In genomic region chr12:118060301-118061010, GRCh38 we compare ENCODE assay signal across 8 cellular contexts. TPM values are rescaled to one million over a fixed set of nuclear protein-coding genes. Genes with fewer than 3 reads are reported as not detected.
DNase-seq lines count a peak whose midpoint lies in the region; ATAC-seq, FAIRE-seq and TF ChIP-seq lines count a peak whose summit lies in the region.

No MANE protein-coding gene starts in this region.

- POLR2A ChIA-PET in RWPE1 (lab: Yijun Ruan, JAX; ENCODE audit: low non-redundant PET) = no interaction called here
- POLR2A ChIA-PET in GM12878 (lab: Charles Lee) = interaction anchor here (1.3 kb wide), 1 partner anchor 16 kb away, joined by 3 read pairs; no protein-coding TSS in a partner anchor

- H3K4me1 ChIP-seq in GM12878 (ENCODE audit: control insufficient read depth, insufficient read depth, low read length) = peaks cover 13% of the 10 kb centered on the region

- SMC1A ChIA-PET in GM12878 (lab: Charles Lee; ENCODE audit: uncharacterized antibody, unreplicated experiment) = interaction anchor here (1.0 to 4.6 kb wide), 3 partner anchors 12 to 186 kb away, joined by 3 to 28 read pairs (median 3); no protein-coding TSS in a partner anchor

- TF ChIP-seq POLR2A in GM12878 (IDR thresholded peaks at IDR 0.05; ENCODE audit: low read depth, low read length) = no peak

- no peak for TF ChIP-seq EP300 in GM12878 (IDR thresholded peaks at IDR 0.05; ENCODE audit: borderline replicate concordance in 1 of 2, control insufficient read depth in 1 of 2, low read depth in 2 of 2, low read length in 2 of 2)

- in situ Hi-C loops in GM12878 (cut with MboI) = no loop called here

- H3K36me3 ChIP-seq in GM12878 (ENCODE audit: control insufficient read depth in 2 of 2, insufficient read depth in 2 of 2, low read length in 1 of 2) = no peaks in the 10 kb centered on the region

- CTCF ChIA-PET in RWPE1 (lab: Yijun Ruan, JAX) (interaction anchor here (0.6 kb wide), 1 partner anchor 184 kb away, joined by 3 read pairs; no protein-coding TSS in a partner anchor), GM12878 (lab: Yijun Ruan, JAX) (interaction anchor here (0.8 to 2.0 kb wide), 9 partner anchors 13 to 316 kb away, joined by 3 to 6 read pairs (median 4); partner anchors contain the start of gene SUDS3)

- H3K9me3 ChIP-seq in GM12878 (replicated peaks; ENCODE audit: control insufficient read depth, insufficient read depth, low read length) = no peaks in the 10 kb centered on the region

- intact Hi-C loops in GM12878 (cut with micrococcal nuclease; ENCODE audit: unreplicated experiment) (loop anchor here (2.0 kb wide), 1 partner anchor 316 kb away; the partner anchor contains the start of gene SUDS3), sciatic nerve (cut with DNase I) (no loop called here)

- BruUV-seq in GM12878 (replicated peaks; lab: Mats Ljungman, UMichigan) = TSS peak; percentile 66

- H3K4me2 ChIP-seq in GM12878 (ENCODE audit: control insufficient read depth, insufficient read depth) = peak overlapping the region; percentile 36

- under 1% methylated on average over 9 of the region's 46 CpGs for WGBS in GM12878 (ENCODE audit: insufficient coverage, insufficient replicate concordance, low lambda C conversion rate, missing lambda C conversion rate)

- H3K79me2 ChIP-seq in GM12878 (ENCODE audit: control insufficient read depth, insufficient read depth, low read length) = peaks cover 32% of the 10 kb centered on the region

- RAD21 ChIA-PET in GM12878 (lab: Charles Lee; ENCODE audit: unreplicated experiment) = interaction anchor here (0.6 to 1.7 kb wide), 8 partner anchors 12 to 352 kb away, joined by 3 to 7 read pairs (median 4); no protein-coding TSS in a partner anchor

- no peak for TF ChIP-seq CTCF in RWPE1 (conservative IDR thresholded peaks at IDR 0.05; ENCODE audit: low read depth)
- no peak for TF ChIP-seq CTCF in GM12878 (IDR thresholded peaks at IDR 0.05 in 2 of 3, conservative IDR thresholded peaks at IDR 0.05 in 1 of 3; ENCODE audit: control insufficient read depth in 2 of 3, extremely low read depth in 1 of 3, insufficient read depth in 1 of 3, low read depth in 3 of 3, low read length in 3 of 3)

- H4K20me1 ChIP-seq in GM12878 (ENCODE audit: control insufficient read depth, insufficient read depth) = no peaks in the 10 kb centered on the region

- DNase-seq in Daoy (ENCODE audit: low read depth) (peak; percentile 63), RWPE1 (ENCODE audit: low spot score) (peak; percentile 41), GM12878 (ENCODE audit: low read depth, low spot score) (no peak), sciatic nerve (ENCODE audit: low spot score) (peak; percentile 82), NCI-H1436 (lab: John Stamatoyannopoulos, UW) (no peak)

- peak overlapping the region; percentile 93 for H3K27ac ChIP-seq in RWPE1
- peak overlapping the region; percentile 66 for H3K27ac ChIP-seq in GM12878 (ENCODE audit: control insufficient read depth, insufficient read depth)

- FAIRE-seq in GM12878 (lab: Jason Lieb, UNC) = no peak

- TF ChIP-seq RAD21 in GM12878 (IDR thresholded peaks at IDR 0.05; ENCODE audit: insufficient read depth, low read depth, low read length) = no peak

- peak overlapping the region; percentile 79 for H3K9ac ChIP-seq in GM12878 (ENCODE audit: control insufficient read depth, insufficient read depth, low read length)

- H2AFZ ChIP-seq in GM12878 (ENCODE audit: control insufficient read depth, low read depth, low read length) = peak overlapping the region; percentile 2; the same call in 1 of the 2 replicates

- H3K27me3 ChIP-seq in GM12878 (replicated peaks in 1 of 2; ENCODE audit: control insufficient read depth in 2 of 2, insufficient read depth in 2 of 2, low read length in 1 of 2) = no peaks in the 10 kb centered on the region

- peak overlapping the region; percentile 90 for H3K4me3 ChIP-seq in GM12878
- peak overlapping the region; percentile 67 for H3K4me3 ChIP-seq in iPS-11a (ENCODE audit: low read depth, low read length)

- peak; percentile 38 for ATAC-seq in HG02588 (IDR thresholded peaks at IDR 0.05; ENCODE audit: unreplicated experiment)
- ATAC-seq in GM12878 = peak; percentile 29
- peak; percentile 22 for ATAC-seq in sciatic nerve
- no peak for ATAC-seq in GM19452 (IDR thresholded peaks at IDR 0.05; ENCODE audit: unreplicated experiment)

RNA-seq across cellular contexts. Expression of gene WSB2, which starts 0.5 kb away (rescaled TPM):
- total RNA-seq in Daoy (2014; rRNA removed; shearing (Covaris generic)) = 103 and 111 TPM in 2 replicates
- total RNA-seq in GM12878 (2013; cell fraction: nucleolus; rRNA removed) = 29.8 and 34.6 TPM in 2 replicates
- total RNA-seq in GM12878 (2014; rRNA removed) (66.7 and 83.7 TPM in 2 replicates), GM12878 (2014; rRNA removed; fragmentation: Illumina TruSeq; extraction: Trizol) (40.4 and 41.5 TPM in 2 replicates), GM12878 (2021) (56.8 and 59.0 TPM in 2 replicates), sciatic nerve (62.5 TPM)
- 27.2 TPM for polyA plus RNA-seq in GM12878 (2011; ENCODE audit: low read depth)
- polyA plus RNA-seq in GM12878 (2011; rRNA removed) (71.0 and 82.6 TPM in 2 replicates), GM12878 (2014; fragmentation: Illumina TruSeq; extraction: Trizol) (44.1 and 59.0 TPM in 2 replicates), GM12878 (2014; fragmentation: Nextera tagmentation; extraction: Ambion mirVana) (10 to 100 TPM; 30.0 to 33.6 TPM), GM12878 (2014; rRNA removed) (46.0 and 46.3 TPM in 2 replicates), GM12878 (2016; fragmentation: Nextera tagmentation; extraction: Ambion mirVana) (10 to 100 TPM; 18.3 to 19.4 TPM)
- 111 and 139 TPM in 2 replicates for polyA plus RNA-seq in GM12878 (2011; cell fraction: cytosol; rRNA removed)
- 40.2 and 48.5 TPM in 2 replicates for polyA plus RNA-seq in GM12878 (2011; cell fraction: nucleus; rRNA removed)
- 31.8 and 33.7 TPM in 2 replicates for polyA plus RNA-seq in GM12878 (2012)
- polyA minus RNA-seq in GM12878 (2011; rRNA and poly(A)+ RNA removed) = 222 and 231 TPM in 2 replicates
- polyA minus RNA-seq in GM12878 (2011; cell fraction: cytosol; rRNA and poly(A)+ RNA removed) = 60.9 and 67.1 TPM in 2 replicates
- polyA minus RNA-seq in GM12878 (2011; cell fraction: nucleus; rRNA and poly(A)+ RNA removed) = 26.7 and 39.5 TPM in 2 replicates

RNA-seq across cellular contexts. Expression of gene VSIG10, which starts 43.4 kb away (rescaled TPM):
- total RNA-seq in Daoy (2014; rRNA removed; shearing (Covaris generic)) = 18.2 and 18.9 TPM in 2 replicates
- total RNA-seq in GM12878 (2013; cell fraction: nucleolus; rRNA removed) = 5.7 and 11.5 TPM in 2 replicates
- total RNA-seq in GM12878 (2014; rRNA removed) = 6.7 and 8.3 TPM in 2 replicates
- 4.5 and 5.3 TPM in 2 replicates for total RNA-seq in GM12878 (2014; rRNA removed; fragmentation: Illumina TruSeq; extraction: Trizol)
- total RNA-seq in GM12878 (2021) = 3.2 and 5.6 TPM in 2 replicates
- 0.88 TPM for polyA plus RNA-seq in GM12878 (2011; ENCODE audit: low read depth)
- polyA plus RNA-seq in GM12878 (2011; rRNA removed) = 3.4 TPM in 2 replicates
- 5.7 and 11.7 TPM in 2 replicates for polyA plus RNA-seq in GM12878 (2011; cell fraction: cytosol; rRNA removed)
- 3.0 and 5.6 TPM in 2 replicates for polyA plus RNA-seq in GM12878 (2011; cell fraction: nucleus; rRNA removed)
- 2.0 and 2.9 TPM in 2 replicates for polyA plus RNA-seq in GM12878 (2012)
- 5.9 TPM in 1 of 2 replicates, not detected in the other for polyA plus RNA-seq in GM12878 (2014; fragmentation: Illumina TruSeq; extraction: Trizol)
- 1 to 10 TPM; 4.5 to 6.8 TPM for polyA plus RNA-seq in GM12878 (2014; fragmentation: Nextera tagmentation; extraction: Ambion mirVana)
- polyA plus RNA-seq in GM12878 (2014; rRNA removed) = 5.3 and 7.2 TPM in 2 replicates
- 10 to 100 TPM in 1 of 2 experiments, 1 to 10 TPM in 1; 5.0 to 10.2 TPM for polyA plus RNA-seq in GM12878 (2016; fragmentation: Nextera tagmentation; extraction: Ambion mirVana)
- polyA minus RNA-seq in GM12878 (2011; rRNA and poly(A)+ RNA removed) = 3.6 and 5.4 TPM in 2 replicates
- 0.31 and 2.4 TPM in 2 replicates for polyA minus RNA-seq in GM12878 (2011; cell fraction: cytosol; rRNA and poly(A)+ RNA removed)
- polyA minus RNA-seq in GM12878 (2011; cell fraction: nucleus; rRNA and poly(A)+ RNA removed) = 2.5 TPM in 2 replicates
- total RNA-seq in sciatic nerve = 31.8 TPM

RNA-seq across cellular contexts. Expression of gene RFC5, which starts 44.0 kb away (rescaled TPM):
- 53.0 and 57.0 TPM in 2 replicates for total RNA-seq in Daoy (2014; rRNA removed; shearing (Covaris generic))
- 40.9 and 42.7 TPM in 2 replicates for total RNA-seq in GM12878 (2013; cell fraction: nucleolus; rRNA removed)
- total RNA-seq in GM12878 (2014; rRNA removed) = 51.1 and 55.0 TPM in 2 replicates
- total RNA-seq in GM12878 (2014; rRNA removed; fragmentation: Illumina TruSeq; extraction: Trizol) = 49.8 and 53.0 TPM in 2 replicates
- 29.3 and 30.9 TPM in 2 replicates for total RNA-seq in GM12878 (2021)
- polyA plus RNA-seq in GM12878 (2011; ENCODE audit: low read depth) = 20.2 TPM
- 69.0 and 83.9 TPM in 2 replicates for polyA plus RNA-seq in GM12878 (2011; rRNA removed)
- 67.2 and 69.2 TPM in 2 replicates for polyA plus RNA-seq in GM12878 (2011; cell fraction: cytosol; rRNA removed)
- 99.3 and 113 TPM in 2 replicates for polyA plus RNA-seq in GM12878 (2011; cell fraction: nucleus; rRNA removed)
- polyA plus RNA-seq in GM12878 (2012) = 22.2 and 26.8 TPM in 2 replicates
- 50.9 and 52.9 TPM in 2 replicates for polyA plus RNA-seq in GM12878 (2014; fragmentation: Illumina TruSeq; extraction: Trizol)
- 10 to 100 TPM; 47.3 to 73.3 TPM for polyA plus RNA-seq in GM12878 (2014; fragmentation: Nextera tagmentation; extraction: Ambion mirVana)
- polyA plus RNA-seq in GM12878 (2014; rRNA removed) = 51.3 and 54.1 TPM in 2 replicates
- 10 to 100 TPM; 66.3 to 70.0 TPM for polyA plus RNA-seq in GM12878 (2016; fragmentation: Nextera tagmentation; extraction: Ambion mirVana)
- polyA minus RNA-seq in GM12878 (2011; rRNA and poly(A)+ RNA removed) = 66.0 and 71.2 TPM in 2 replicates
- polyA minus RNA-seq in GM12878 (2011; cell fraction: cytosol; rRNA and poly(A)+ RNA removed) = 22.3 and 32.1 TPM in 2 replicates
- polyA minus RNA-seq in GM12878 (2011; cell fraction: nucleus; rRNA and poly(A)+ RNA removed) = 24.7 and 36.0 TPM in 2 replicates
- total RNA-seq in sciatic nerve = 11.2 TPM

Comparison
In these comparisons a context has a peak if more than half of its experiments do, and no peak if none do; other contexts are left out.
1. DNase-seq: peak in Daoy (single experiment), RWPE1 (single experiment) and sciatic nerve (single experiment); none in GM12878 (single experiment) and NCI-H1436 (single experiment).